ENCODE assay signal across 5 cellular contexts in the genomic region with DNA sequence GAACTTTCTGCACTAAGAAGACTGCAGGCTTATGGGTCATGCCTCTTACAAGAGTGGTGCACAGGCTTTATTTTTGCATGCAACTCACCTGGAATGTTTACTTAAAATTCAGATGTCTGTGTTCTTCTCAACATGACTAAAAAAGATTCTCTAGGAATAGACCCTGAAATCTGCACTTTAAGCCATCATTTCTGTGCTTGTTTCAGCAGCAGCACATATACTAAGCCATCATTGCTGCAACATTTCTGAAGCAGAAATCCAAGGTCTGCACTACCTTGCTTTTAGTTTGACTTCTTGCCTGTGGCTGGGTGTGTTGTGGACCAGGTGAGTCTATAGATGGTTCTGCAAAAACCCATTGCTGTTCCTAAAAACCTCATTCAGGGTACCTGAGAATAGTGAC.
"Had no signal": no experiment of that assay in that cellular context is flagged by ENCODE, and none has a peak within 500 bp of the region (broad histone marks: within the 10 kb centered on the region; RNA-seq: fewer than 3 reads in every experiment).

No MANE protein-coding gene starts in this region.

- DNase-seq: IMR-90, KBM-7, KG1 had no signal

- H3K27ac ChIP-seq: HL-60 had no signal

- FAIRE-seq: HTR-8/SVneo had no signal
